In the genomic region with DNA sequence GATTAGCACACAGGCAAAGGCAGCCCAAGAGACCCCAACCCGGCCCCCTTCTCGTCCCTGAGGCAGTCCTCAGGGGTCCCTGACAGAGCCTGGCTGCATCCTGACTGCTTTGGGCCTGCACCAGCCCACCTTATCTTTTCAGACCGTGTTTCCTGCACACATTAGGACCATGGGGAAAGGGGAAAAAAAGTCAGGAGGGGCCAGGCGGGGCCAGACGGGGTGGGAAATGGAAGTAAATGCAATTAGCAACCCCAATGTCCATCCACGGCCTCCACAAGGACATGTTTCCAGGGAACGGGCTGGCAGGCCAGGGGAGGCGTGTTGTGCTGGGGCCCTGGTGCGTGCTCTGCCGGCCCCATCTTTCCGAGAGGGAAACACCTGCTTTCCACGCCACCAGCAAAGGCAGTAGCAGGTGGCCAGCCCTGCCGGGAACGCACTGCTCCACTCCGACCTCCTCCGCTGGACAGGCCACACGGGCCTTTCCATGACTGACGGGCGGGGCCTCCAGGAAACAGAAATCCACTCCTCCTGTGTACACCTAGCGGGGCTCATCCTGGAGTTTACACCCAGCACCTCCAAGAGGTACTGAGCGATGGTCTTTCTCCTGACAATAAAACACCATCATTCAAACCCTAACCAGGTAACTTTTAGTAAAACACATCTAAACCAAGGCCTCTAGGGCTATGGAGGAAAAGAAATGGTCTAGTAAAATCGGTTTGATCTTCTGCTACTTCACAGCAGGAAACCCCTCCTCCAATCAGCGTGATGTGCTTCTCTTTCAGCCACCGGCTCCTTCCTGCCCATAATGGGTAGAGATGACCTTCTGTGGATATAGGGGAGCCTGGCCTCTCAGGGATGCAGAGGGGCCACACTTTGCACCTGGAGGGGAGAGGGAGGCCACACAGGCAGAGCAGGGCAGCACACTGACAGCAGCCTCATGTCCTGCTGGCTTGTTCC, we compare ENCODE assay signal across 9 cellular contexts. TPM values are rescaled to one million over a fixed set of nuclear protein-coding genes. Genes with fewer than 3 reads are reported as not detected.
DNase-seq lines count a peak whose midpoint lies in the region; ATAC-seq and TF ChIP-seq lines count a peak whose summit lies in the region.
"Had no signal": no experiment of that assay in that cellular context is flagged by ENCODE, and none has a peak within 500 bp of the region (broad histone marks: within the 10 kb centered on the region; RNA-seq: fewer than 3 reads in every experiment).

No MANE protein-coding gene starts in this region.

- no peak for TF ChIP-seq POLR2A in transverse colon (IDR thresholded peaks at IDR 0.05)

- no peak overlapping the region for H3K4me3 ChIP-seq in transverse colon

- H3K9me3 Mint-ChIP-seq in activated CD8-positive, alpha-beta memory T cell treated with anti-CD3 and anti-CD28 coated beads, Interleukin-2, amount 10 ng/mL, durations not matched to agents 7 days and 5 days (ENCODE audit: low read depth) = no peaks in the 10 kb centered on the region
- H3K9me3 Mint-ChIP-seq in MCF 10A (ENCODE audit: unreplicated experiment) = no peaks in the 10 kb centered on the region
- no peaks in the 10 kb centered on the region for H3K9me3 Mint-ChIP-seq in mesothelial cell of epicardium

- peaks cover 53% of the 10 kb centered on the region for H3K36me3 Mint-ChIP-seq in activated CD8-positive, alpha-beta memory T cell treated with anti-CD3 and anti-CD28 coated beads, Interleukin-2, amount 10 ng/mL, durations not matched to agents 7 days and 5 days
- peaks cover 25% of the 10 kb centered on the region for H3K36me3 Mint-ChIP-seq in MCF 10A (ENCODE audit: insufficient read depth, unreplicated experiment)
- H3K36me3 Mint-ChIP-seq in mesothelial cell of epicardium = peaks cover 13% of the 10 kb centered on the region

- peak overlapping the region; percentile 79 to 96 (median 94) for H3K27ac ChIP-seq in transverse colon
- H3K27ac ChIP-seq: foreskin keratinocyte had no signal

- in situ Hi-C loops in transverse colon (cut with MboI; ENCODE audit: low pct_ligation_motif_present in 1 of 4, low pct_unique_long_range_greater_than_20kb in 1 of 4, low sequenced_read_pairs in 3 of 4) = no loop called here

- H3K27me3 ChIP-seq in transverse colon = no peaks in the 10 kb centered on the region
- H3K27me3 ChIP-seq: foreskin keratinocyte had no signal

- TF ChIP-seq EP300 in transverse colon (IDR thresholded peaks at IDR 0.05; ENCODE audit: low read depth) = no peak

- peak overlapping the region; percentile 85 for H3K27ac Mint-ChIP-seq in activated CD8-positive, alpha-beta memory T cell treated with anti-CD3 and anti-CD28 coated beads, Interleukin-2, amount 10 ng/mL, durations not matched to agents 7 days and 5 days
- H3K27ac Mint-ChIP-seq in MCF 10A (ENCODE audit: low read depth, unreplicated experiment) = peak overlapping the region; percentile 64
- peak overlapping the region; percentile 76 for H3K27ac Mint-ChIP-seq in mesothelial cell of epicardium

- peaks cover 0 to 5% (median 0%) of the 10 kb centered on the region in 4 donors for H3K36me3 ChIP-seq in transverse colon

- intact Hi-C loops in MCF 10A (cut with micrococcal nuclease) (no loop called here), transverse colon (cut with DNase I; ENCODE audit: low total_unique reads) (no loop called here)

- WGBS in transverse colon (ENCODE audit: low coverage in 1 of 2), 2 donors = 65 to 80% methylated on average over 4 to 24 of the region's 24 CpGs

- DNase-seq in activated CD8-positive, alpha-beta memory T cell treated with anti-CD3 and anti-CD28 coated beads, Interleukin-2, amount 10 ng/mL, durations not matched to agents 7 days and 5 days = no peak
- DNase-seq in activated CD8-positive, alpha-beta memory T cell treated with anti-CD3 and anti-CD28 coated beads for 24 hours = no peak
- DNase-seq in MCF 10A (ENCODE audit: unreplicated experiment) (no peak), mesothelial cell of epicardium (ENCODE audit: low spot score in 2 of 2, unreplicated experiment in 2 of 2) (no peak), transverse colon (peak; percentile 64), EL (no peak)
- DNase-seq: foreskin keratinocyte had no signal

- CTCF ChIA-PET in activated CD8-positive, alpha-beta memory T cell treated with anti-CD3 and anti-CD28 coated beads, Interleukin-2, amount 10 ng/mL, durations not matched to agents 7 days and 5 days (lab: Charles Lee) = interaction anchor here (2.1 to 31.3 kb wide), 6 partner anchors 10 to 22 kb away, joined by 7 to 1163 read pairs (median 244); a partner anchor contains a TSS
- CTCF ChIA-PET in MCF 10A (lab: Yijun Ruan, JAX) = interaction anchor here (0.6 to 3.1 kb wide), 4 partner anchors 20 to 73 kb away, joined by 3 to 31 read pairs (median 5); no protein-coding TSS in a partner anchor

- no peaks in the 10 kb centered on the region for H3K9me3 ChIP-seq in transverse colon

- POLR2A ChIA-PET in MCF 10A (lab: Yijun Ruan, JAX) = interaction anchor here (3.3 kb wide), 1 partner anchor 14 kb away, joined by 38 read pairs; no protein-coding TSS in a partner anchor

- no peaks in the 10 kb centered on the region for H3K27me3 Mint-ChIP-seq in activated CD8-positive, alpha-beta memory T cell treated with anti-CD3 and anti-CD28 coated beads, Interleukin-2, amount 10 ng/mL, durations not matched to agents 7 days and 5 days
- no peaks in the 10 kb centered on the region for H3K27me3 Mint-ChIP-seq in MCF 10A (ENCODE audit: insufficient read depth, unreplicated experiment)
- H3K27me3 Mint-ChIP-seq in mesothelial cell of epicardium (ENCODE audit: low read depth) = no peaks in the 10 kb centered on the region

- peaks cover 59 to 80% (median 72%) of the 10 kb centered on the region in 4 donors for H3K4me1 ChIP-seq in transverse colon

- TF ChIP-seq CTCF in MCF 10A (IDR thresholded peaks at IDR 0.05; ENCODE audit: unreplicated experiment) (no peak), mesothelial cell of epicardium (IDR thresholded peaks at IDR 0.05; ENCODE audit: unreplicated experiment) (no peak), transverse colon (IDR thresholded peaks at IDR 0.05) (no peak)

- no peak for ATAC-seq in activated CD8-positive, alpha-beta memory T cell treated with anti-CD3 and anti-CD28 coated beads, Interleukin-2, amount 10 ng/mL, durations not matched to agents 7 days and 5 days
- ATAC-seq in GM19324 (IDR thresholded peaks at IDR 0.05; ENCODE audit: low FRiP score, unreplicated experiment) (no peak), HG03108 (IDR thresholded peaks at IDR 0.05; ENCODE audit: unreplicated experiment) (no peak)
- ATAC-seq: foreskin keratinocyte had no signal

- no TSS peak for BruUV-seq in MCF 10A (replicated peaks; lab: Mats Ljungman, UMichigan)

- H3K4me3 Mint-ChIP-seq in activated CD8-positive, alpha-beta memory T cell treated with anti-CD3 and anti-CD28 coated beads, Interleukin-2, amount 10 ng/mL, durations not matched to agents 7 days and 5 days = peak overlapping the region; percentile 64
- H3K4me3 Mint-ChIP-seq in MCF 10A (ENCODE audit: unreplicated experiment) = no peak overlapping the region
- H3K4me3 Mint-ChIP-seq in mesothelial cell of epicardium = no peak overlapping the region

- H3K4me1 Mint-ChIP-seq in activated CD8-positive, alpha-beta memory T cell treated with anti-CD3 and anti-CD28 coated beads, Interleukin-2, amount 10 ng/mL, durations not matched to agents 7 days and 5 days = peaks cover 89% of the 10 kb centered on the region
- H3K4me1 Mint-ChIP-seq in MCF 10A (ENCODE audit: insufficient read depth, unreplicated experiment) = peaks cover 29% of the 10 kb centered on the region
- H3K4me1 Mint-ChIP-seq in mesothelial cell of epicardium = peaks cover 46% of the 10 kb centered on the region

RNA-seq across cellular contexts. Expression of a gene that starts 7.2 kb away (rescaled TPM):
- total RNA-seq in activated CD8-positive, alpha-beta memory T cell treated with anti-CD3 and anti-CD28 coated beads, Interleukin-2, amount 10 ng/mL, durations not matched to agents 7 days and 5 days = 100 to 1,000 TPM; 149 to 155 TPM
- total RNA-seq in MCF 10A (2022) = 67.9 and 80.6 TPM in 2 replicates
- 84.9 to 94.5 TPM (median 86.8 TPM) in 3 replicates for total RNA-seq in mesothelial cell of epicardium
- total RNA-seq in transverse colon = 100 to 1,000 TPM in 2 of 4 donors, 10 to 100 TPM in 2; 67.9 to 202 (median 116) TPM

RNA-seq across cellular contexts. Expression of a gene that starts 26.7 kb away (rescaled TPM):
- under 1 TPM; 0.50 to 0.61 TPM for total RNA-seq in activated CD8-positive, alpha-beta memory T cell treated with anti-CD3 and anti-CD28 coated beads, Interleukin-2, amount 10 ng/mL, durations not matched to agents 7 days and 5 days
- total RNA-seq in MCF 10A (2022) = 3.0 and 3.7 TPM in 2 replicates
- 24.6 to 30.1 TPM (median 25.0 TPM) in 3 replicates for total RNA-seq in mesothelial cell of epicardium
- total RNA-seq in transverse colon = 10 to 100 TPM; 32.6 to 82.3 (median 46.9) TPM

RNA-seq across cellular contexts. Expression of a gene that starts 45.8 kb away (rescaled TPM):
- 10 to 100 TPM; 27.3 to 27.9 TPM for total RNA-seq in activated CD8-positive, alpha-beta memory T cell treated with anti-CD3 and anti-CD28 coated beads, Interleukin-2, amount 10 ng/mL, durations not matched to agents 7 days and 5 days
- total RNA-seq in MCF 10A (2022) (28.7 and 29.9 TPM in 2 replicates), mesothelial cell of epicardium (29.8 to 32.9 TPM (median 31.7 TPM) in 3 replicates), transverse colon (10 to 100 TPM; 30.1 to 82.3 (median 46.4) TPM)

RNA-seq across cellular contexts. Expression of a gene that starts 53.3 kb away (rescaled TPM):
- total RNA-seq in activated CD8-positive, alpha-beta memory T cell treated with anti-CD3 and anti-CD28 coated beads, Interleukin-2, amount 10 ng/mL, durations not matched to agents 7 days and 5 days = 10 to 100 TPM; 11.7 to 12.3 TPM
- 38.0 and 48.0 TPM in 2 replicates for total RNA-seq in MCF 10A (2022)
- total RNA-seq in mesothelial cell of epicardium = 12.3 to 14.4 TPM (median 13.5 TPM) in 3 replicates
- total RNA-seq in transverse colon = 10 to 100 TPM; 16.7 to 38.1 (median 26.8) TPM
